8 cellular contexts compared by ENCODE assay signal in genomic region chr13:40665061-40665753, GRCh38. TPM values are rescaled to one million over a fixed set of nuclear protein-coding genes. Genes with fewer than 3 reads are reported as not detected.
A peak's percentile ranks its signal among the peaks of the same experiment; 100 is the strongest.
DNase-seq lines count a peak whose midpoint lies in the region; ATAC-seq and TF ChIP-seq lines count a peak whose summit lies in the region.

No MANE protein-coding gene starts in this region.

- H3K36me3 ChIP-seq in HCT116 (ENCODE audit: control insufficient read depth in 1 of 2, insufficient read depth in 2 of 2, low read length in 2 of 2): no peaks in the 10 kb centered on the region
- H3K36me3 ChIP-seq in ascending aorta: no peaks in the 10 kb centered on the region
- H3K36me3 ChIP-seq in iPS DF 6.9 (ENCODE audit: control insufficient read depth, insufficient read depth, low read length): no peaks in the 10 kb centered on the region
- H3K36me3 ChIP-seq in sigmoid colon: no peaks in the 10 kb centered on the region

- H3K4me1 ChIP-seq in HCT116 (ENCODE audit: control insufficient read depth in 1 of 2, insufficient read depth in 2 of 2, low read length in 2 of 2) (peaks cover 12 to 31% of the 10 kb centered on the region in 2 experiments), ascending aorta (peaks cover 0 to 29% of the 10 kb centered on the region in 2 donors), iPS DF 6.9 (ENCODE audit: control insufficient read depth, insufficient read depth, low read length) (peaks cover 4% of the 10 kb centered on the region; the same call in 1 of the 2 replicates), sigmoid colon (peaks cover 0 to 41% (median 31%) of the 10 kb centered on the region in 4 donors)

- no peak for TF ChIP-seq EP300 in sigmoid colon (IDR thresholded peaks at IDR 0.05)

- no peaks in the 10 kb centered on the region for H3K9me2 ChIP-seq in HCT116 (ENCODE audit: insufficient read depth)

- in situ Hi-C loops in G401 (cut with HindIII; ENCODE audit: low sequenced_read_pairs): no loop called here

- CTCF ChIA-PET in HCT116 (lab: Charles Lee) (no interaction called here), RWPE1 (lab: Yijun Ruan, JAX) (no interaction called here)

- TF ChIP-seq CTCF in HCT116 (IDR thresholded peaks at IDR 0.05 in 2 of 3, conservative IDR thresholded peaks at IDR 0.05 in 1 of 3; ENCODE audit: borderline replicate concordance in 1 of 3, insufficient read depth in 1 of 3, low read depth in 2 of 3, low read length in 2 of 3): no peak
- TF ChIP-seq CTCF in RWPE1 (conservative IDR thresholded peaks at IDR 0.05; ENCODE audit: low read depth): no peak
- TF ChIP-seq CTCF in ascending aorta (IDR thresholded peaks at IDR 0.05): no peak
- no peak for TF ChIP-seq CTCF in sigmoid colon (IDR thresholded peaks at IDR 0.05)

- intact Hi-C loops in HCT116 (cut with micrococcal nuclease): loop anchor here (5.0 kb wide), 1 partner anchor 123 kb away; no protein-coding TSS in a partner anchor
- intact Hi-C loops in ascending aorta (cut with DNase I): loop anchor here (2.0 to 10.0 kb wide), 9 partner anchors 194 to 1380 kb away; partner anchors contain the start of genes DGKH and WBP4
- intact Hi-C loops in sigmoid colon (cut with DNase I): loop anchor here (5.0 to 10.0 kb wide), 4 partner anchors 228 to 1610 kb away; partner anchors contain the start of genes AKAP11 and WBP4

- no TSS peak for BruUV-seq in HCT116 (replicated peaks; lab: Mats Ljungman, UMichigan)

- H3K27ac ChIP-seq in HCT116 (ENCODE audit: low read depth, low read length) (peak overlapping the region; percentile 85), RWPE1 (peak overlapping the region; percentile 90), ascending aorta (peak overlapping the region; percentile 96 to 100), iPS DF 6.9 (ENCODE audit: low read length) (no peak overlapping the region), sigmoid colon (peak overlapping the region; percentile 93 to 99 (median 98))

- DNase-seq in EH (ENCODE audit: low read depth) (peak; percentile 24), HCT116 (ENCODE audit: low read depth, low spot score) (no peak), RWPE1 (ENCODE audit: low spot score) (peak; percentile 24), ascending aorta (ENCODE audit: low spot score in 2 of 2) (peak in 1 of 2 donors; percentile 67), iPS DF 6.9 (ENCODE audit: low read depth, low spot score) (no peak), sigmoid colon (no peak), G401 (ENCODE audit: low spot score) (no peak), cerebellum (ENCODE audit: low spot score) (no peak)

- no CpG with 5 or more reads among the region's 83 CpGs for WGBS in iPS DF 6.9 (ENCODE audit: insufficient coverage, insufficient read length)
- WGBS in sigmoid colon, 2 donors: 0 to 1% methylated on average over 83 of the region's 83 CpGs

- H3K4me2 ChIP-seq in HCT116 (ENCODE audit: low read length): peak overlapping the region; percentile 100

- peak; percentile 28 for ATAC-seq in HCT116

- H4K20me1 ChIP-seq in HCT116 (ENCODE audit: insufficient read depth): no peaks in the 10 kb centered on the region

- no peak overlapping the region for H2AFZ ChIP-seq in HCT116 (ENCODE audit: low read depth, low read length, poor library complexity, severe bottlenecking)

- peaks cover 32% of the 10 kb centered on the region for H3K79me2 ChIP-seq in HCT116 (ENCODE audit: insufficient read depth, low read length)

- H3K9me3 ChIP-seq in HCT116 (ENCODE audit: control insufficient read depth in 1 of 2, insufficient read depth in 1 of 2, low read depth in 1 of 2, low read length in 2 of 2) (no peaks in the 10 kb centered on the region), ascending aorta (no peaks in the 10 kb centered on the region), iPS DF 6.9 (ENCODE audit: control insufficient read depth, insufficient read depth, low read length) (no peaks in the 10 kb centered on the region), sigmoid colon (no peaks in the 10 kb centered on the region)

- peak overlapping the region; percentile 70 for H3K9ac ChIP-seq in HCT116 (ENCODE audit: low read length)

- no peak for TF ChIP-seq RAD21 in HCT116 (IDR thresholded peaks at IDR 0.05; ENCODE audit: low read depth)

- H3K27me3 ChIP-seq in HCT116 (ENCODE audit: insufficient read depth, low read length) (no peaks in the 10 kb centered on the region), ascending aorta (no peaks in the 10 kb centered on the region), iPS DF 6.9 (ENCODE audit: control insufficient read depth, insufficient read depth, low read length) (no peaks in the 10 kb centered on the region), sigmoid colon (no peaks in the 10 kb centered on the region)

- RAD21 ChIA-PET in HCT116 (lab: Charles Lee; ENCODE audit: low non-redundant PET in 1 of 2, low total read pairs in 2 of 2, uncharacterized antibody in 2 of 2, unreplicated experiment in 2 of 2): no interaction called here

- TF ChIP-seq POLR2A in HCT116 (IDR thresholded peaks at IDR 0.05; ENCODE audit: borderline replicate concordance, extremely low read depth, insufficient read depth, insufficient read length): no peak
- TF ChIP-seq POLR2A in sigmoid colon (IDR thresholded peaks at IDR 0.05): no peak

- POLR2A ChIA-PET in HCT116 (lab: Charles Lee): no interaction called here
- POLR2A ChIA-PET in RWPE1 (lab: Yijun Ruan, JAX; ENCODE audit: low non-redundant PET): interaction anchor here (0.5 to 0.6 kb wide), 2 partner anchors 111 to 171 kb away, joined by 3 read pairs; no protein-coding TSS in a partner anchor

- H3K4me3 ChIP-seq in HCT116 (replicated peaks in 1 of 2; ENCODE audit: low read depth in 1 of 2, low read length in 2 of 2): peak overlapping the region; percentile 68 to 91
- H3K4me3 ChIP-seq in ascending aorta: peak overlapping the region; percentile 74 to 79
- H3K4me3 ChIP-seq in iPS DF 6.9 (ENCODE audit: low read length): peak overlapping the region; percentile 88
- H3K4me3 ChIP-seq in sigmoid colon: peak overlapping the region; percentile 74 to 93 (median 86)

TF ChIP-seq in HCT116, 20 proteins besides CTCF, POLR2A, EP300 and RAD21 (continues in another document):
- TF ChIP-seq SP1 (IDR thresholded peaks at IDR 0.05; ENCODE audit: low read depth): no peak
- TF ChIP-seq EZH2 (IDR thresholded peaks at IDR 0.05): no peak
- TF ChIP-seq TCF7L2 (IDR thresholded peaks at IDR 0.05; ENCODE audit: borderline replicate concordance, extremely low read depth, insufficient read depth, insufficient read length): no peak
- TF ChIP-seq REST (IDR thresholded peaks at IDR 0.05; ENCODE audit: low read depth): no peak
- TF ChIP-seq POLR2AphosphoS5 (IDR thresholded peaks at IDR 0.05; ENCODE audit: low read depth, low read length): no peak
- no peak for TF ChIP-seq JUND (IDR thresholded peaks at IDR 0.05)
- no peak for TF ChIP-seq SIN3A (IDR thresholded peaks at IDR 0.05; ENCODE audit: low read depth)
- no peak for TF ChIP-seq MAX (IDR thresholded peaks at IDR 0.05)
- TF ChIP-seq CBX3 (IDR thresholded peaks at IDR 0.05; ENCODE audit: low read depth): no peak
- TF ChIP-seq CEBPB (IDR thresholded peaks at IDR 0.05; ENCODE audit: low read depth): no peak
- TF ChIP-seq ZBTB33 (IDR thresholded peaks at IDR 0.05; ENCODE audit: extremely low read depth, insufficient replicate concordance, low read length): no peak
- no peak for TF ChIP-seq ZFX (IDR thresholded peaks at IDR 0.05)
- no peak for TF ChIP-seq FOSL1 (IDR thresholded peaks at IDR 0.05; ENCODE audit: low read depth)

RNA-seq across cellular contexts. Expression of gene FOXO1, which starts 1.2 kb away (rescaled TPM):
- 12.2 TPM for total RNA-seq in HCT116 (2021; ENCODE audit: unreplicated experiment)
- polyA plus RNA-seq in HCT116 (2012): 3.5 and 3.8 TPM in 2 replicates
- total RNA-seq in ascending aorta: 65.1 TPM
- total RNA-seq in sigmoid colon: 10 to 100 TPM; 30.9 to 36.8 (median 33.7) TPM
- 10 to 100 TPM in 2 of 3 donors, 1 to 10 TPM in 1; 9.0 to 14.7 (median 10.6) TPM for polyA plus RNA-seq in sigmoid colon
- total RNA-seq in G401 (2014; rRNA removed; shearing (Covaris generic)): 0.12 and 0.17 TPM in 2 replicates
- 5.7 TPM for total RNA-seq in cerebellum

Comparison
In these comparisons a context has a peak if more than half of its experiments do, and no peak if none do; other contexts are left out.
1. DNase-seq: peak in EH (single experiment) and RWPE1 (single experiment); none in HCT116 (single experiment), iPS DF 6.9 (single experiment), sigmoid colon (single experiment), G401 (single experiment) and cerebellum (single experiment).
2. Peak in every context shown above with its lines, with median percentiles within 50 percentile points of each other: H3K4me3 ChIP-seq.